Comparison of ENCODE assay signal across 13 cellular contexts in genomic region chr5:172438304-172438652, GRCh38. TPM values are rescaled to one million over a fixed set of nuclear protein-coding genes. Genes with fewer than 3 reads are reported as not detected.
A peak's percentile ranks its signal among the peaks of the same experiment; 100 is the strongest.
DNase-seq lines count a peak whose midpoint lies in the region; ATAC-seq and TF ChIP-seq lines count a peak whose summit lies in the region.
"Had no signal": no experiment of that assay in that cellular context is flagged by ENCODE, and none has a peak within 500 bp of the region (broad histone marks: within the 10 kb centered on the region; RNA-seq: fewer than 3 reads in every experiment).

No MANE protein-coding gene starts in this region.

- no TSS peak for BruUV-seq in A673 (replicated peaks; lab: Mats Ljungman, UMichigan)
- no TSS peak for BruUV-seq in PC-9 (replicated peaks; lab: Mats Ljungman, UMichigan)

- H2AFZ ChIP-seq in PC-9: no peak overlapping the region

- no peaks in the 10 kb centered on the region for H4K20me1 ChIP-seq in PC-9 (ENCODE audit: insufficient read depth)

- TF ChIP-seq CTCF in A673 (conservative IDR thresholded peaks at IDR 0.05; ENCODE audit: low read depth, low read length) (no peak), PC-9 (conservative IDR thresholded peaks at IDR 0.05) (no peak)

- H3K27ac ChIP-seq in A673 (ENCODE audit: low read depth, low read length, poor library complexity, severe bottlenecking) (peak overlapping the region; percentile 69), PC-9 (no peak overlapping the region), epithelial cell of prostate (peak overlapping the region; percentile 15)
- H3K27ac ChIP-seq: SJSA1 had no signal

- H3K36me3 ChIP-seq in A673 (ENCODE audit: insufficient read depth, low read length, poor library complexity, severe bottlenecking): no peaks in the 10 kb centered on the region
- H3K36me3 ChIP-seq in PC-9 (ENCODE audit: low read depth): no peaks in the 10 kb centered on the region

- DNase-seq in A673 (ENCODE audit: low spot score) (no peak), PC-9 (no peak), epithelial cell of prostate (ENCODE audit: low read depth, low spot score) (no peak), pons (ENCODE audit: low spot score) (peak; percentile 94), D341Med (ENCODE audit: low spot score) (no peak), NCI-H345 treated with DMSO at 0.1 percent for 48 hours (lab: John Stamatoyannopoulos, UW; ENCODE audit: unreplicated experiment) (no peak), HPDE6-E6E7 (ENCODE audit: extremely low spot score) (no peak)
- DNase-seq: activated T-cell treated with anti-CD3 and anti-CD28 coated beads for 4 hours, DND-41, GOT3 had no signal

- H3K9me3 ChIP-seq in A673 (ENCODE audit: low read depth, low read length, poor library complexity, severe bottlenecking) (no peaks in the 10 kb centered on the region), PC-9 (ENCODE audit: insufficient read depth, low read depth) (no peaks in the 10 kb centered on the region)
- H3K9me3 ChIP-seq: SJSA1 had no signal

- H3K27me3 ChIP-seq in A673 (replicated peaks; ENCODE audit: insufficient read depth, low read depth, low read length, poor library complexity): no peaks in the 10 kb centered on the region
- H3K27me3 ChIP-seq in PC-9 (ENCODE audit: insufficient read depth, low read depth): no peaks in the 10 kb centered on the region
- H3K27me3 ChIP-seq: SJSA1 had no signal

- POLR2A ChIA-PET in A673 (lab: Charles Lee; ENCODE audit: low non-redundant PET): no interaction called here
- POLR2A ChIA-PET in PC-9 (lab: Charles Lee; ENCODE audit: unreplicated experiment): no interaction called here

- CTCF ChIA-PET in A673 (lab: Charles Lee) (interaction anchor here (1.2 kb wide), 1 partner anchor 14 kb away, joined by 4 read pairs; no protein-coding TSS in a partner anchor), PC-9 (lab: Charles Lee) (interaction anchor here (0.6 kb wide), 2 partner anchors 13 to 161 kb away, joined by 3 to 5 read pairs; no protein-coding TSS in a partner anchor)

- peak overlapping the region; percentile 49 for H3K4me2 ChIP-seq in PC-9

- H3K79me2 ChIP-seq in PC-9 (ENCODE audit: low read depth): no peaks in the 10 kb centered on the region

- no peaks in the 10 kb centered on the region for H3K9me2 ChIP-seq in PC-9 (ENCODE audit: insufficient read depth)

- no peak for ATAC-seq in GM21381 (IDR thresholded peaks at IDR 0.05; ENCODE audit: unreplicated experiment)
- ATAC-seq: activated CD4-positive, CD25-positive, alpha-beta regulatory T cell treated with anti-CD3 and anti-CD28 coated beads, Interleukin-2, amount 50 U/mL, for 24 hours had no signal

- H3F3A ChIP-seq in PC-9 (ENCODE audit: insufficient read depth, low read depth): no peaks in the 10 kb centered on the region; the same call in 1 of the 2 replicates

- peaks cover 19% of the 10 kb centered on the region for H3K4me1 ChIP-seq in A673 (ENCODE audit: insufficient read depth, low read length, poor library complexity, severe bottlenecking)
- H3K4me1 ChIP-seq in PC-9 (replicated peaks; ENCODE audit: insufficient read depth): peaks cover 20% of the 10 kb centered on the region

- intact Hi-C loops in A673 (cut with micrococcal nuclease; ENCODE audit: unreplicated experiment): no loop called here
- intact Hi-C loops in PC-9 (cut with micrococcal nuclease; ENCODE audit: unreplicated experiment): no loop called here

- H3K4me3 ChIP-seq in A673 (ENCODE audit: low read depth, low read length, poor library complexity, severe bottlenecking): no peak overlapping the region
- H3K4me3 ChIP-seq in PC-9: no peak overlapping the region
- H3K4me3 ChIP-seq: SJSA1 had no signal

RNA-seq across cellular contexts. Expression of gene SH3PXD2B, which starts 16.0 kb away (rescaled TPM):
- total RNA-seq in A673 (2021): 28.1 and 32.1 TPM in 2 replicates
- 26.1 and 29.3 TPM in 2 replicates for total RNA-seq in PC-9 (2021)
